ENCODE assay signal across 16 cellular contexts in the genomic region with DNA sequence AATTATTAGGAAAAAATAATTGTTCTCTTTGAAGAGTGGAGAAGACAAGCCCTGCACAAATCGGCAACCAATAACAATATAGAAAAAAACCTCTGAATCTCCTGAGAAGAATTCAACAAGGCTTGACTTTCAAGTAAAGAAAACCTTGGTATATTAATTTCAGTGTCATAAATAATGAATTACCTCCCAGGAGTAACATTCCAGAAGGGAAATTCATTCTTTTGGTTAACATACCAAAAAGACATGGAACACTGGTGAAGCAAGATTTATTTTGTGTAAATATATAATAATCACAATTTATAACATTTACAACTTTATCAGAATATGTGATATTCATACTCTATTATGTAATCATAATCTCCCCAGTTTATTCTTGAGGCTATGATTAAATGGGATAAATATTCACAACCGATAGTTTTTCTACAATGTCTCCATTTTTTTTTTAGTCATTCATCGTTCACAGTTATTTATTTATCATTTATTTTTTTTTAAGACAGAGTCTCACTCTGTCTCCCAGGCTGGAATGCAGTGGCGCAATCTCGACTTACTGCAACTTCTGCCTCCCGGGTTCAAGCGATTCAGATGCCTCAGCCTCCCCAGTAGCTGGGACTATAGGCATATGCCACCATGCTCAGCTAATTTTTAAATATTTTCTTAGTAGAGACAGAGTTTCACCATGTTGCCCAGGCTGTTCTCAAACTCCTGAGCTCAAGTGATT. TPM values are rescaled to one million over a fixed set of nuclear protein-coding genes. Genes with fewer than 3 reads are reported as not detected.
DNase-seq lines count a peak whose midpoint lies in the region; ATAC-seq and TF ChIP-seq lines count a peak whose summit lies in the region.
"Had no signal": no experiment of that assay in that cellular context is flagged by ENCODE, and none has a peak within 500 bp of the region (broad histone marks: within the 10 kb centered on the region; RNA-seq: fewer than 3 reads in every experiment).

No MANE protein-coding gene starts in this region.

- H3K4me2 ChIP-seq in trophoblast cell (ENCODE audit: low read length) = no peak overlapping the region
- H3K4me2 ChIP-seq: A549, BLaER1, GM23338 had no signal

- H3K36me3 ChIP-seq in trophoblast cell (ENCODE audit: control insufficient read depth in 1 of 2, insufficient read depth in 2 of 2, low read length in 2 of 2) = no peaks in the 10 kb centered on the region
- H3K36me3 ChIP-seq: BLaER1 had no signal

- no peak overlapping the region for H4K8ac ChIP-seq in trophoblast cell (ENCODE audit: low read depth, low read length)

- H3K4ac ChIP-seq in trophoblast cell (ENCODE audit: low read depth, low read length) = no peak overlapping the region

- no peak for TF ChIP-seq CTCF in fibroblast of pulmonary artery (IDR thresholded peaks at IDR 0.05; ENCODE audit: low read length, missing control alignments)

- H3K27me3 ChIP-seq in trophoblast cell (ENCODE audit: insufficient read depth, low read length) = no peaks in the 10 kb centered on the region

- DNase-seq in EL (peak; percentile 41), amniotic epithelial cell (ENCODE audit: low read depth) (peak; percentile 72), fibroblast of pulmonary artery (ENCODE audit: low read depth) (peak; percentile 3), trophoblast cell (peak; percentile 20 to 33), NCI-H1694 treated with DMSO at 0.1 percent for 48 hours (lab: John Stamatoyannopoulos, UW) (no peak)
- DNase-seq: CD4-positive, alpha-beta memory T cell; DMS79 treated with DMSO at 0.1 percent for 48 hours; HFFc6 had no signal

- H3K27ac ChIP-seq in trophoblast cell (ENCODE audit: low read depth, low read length) = no peak overlapping the region
- H3K27ac ChIP-seq: 22Rv1, A549, BLaER1 had no signal

- no peak overlapping the region for H4K12ac ChIP-seq in trophoblast cell (ENCODE audit: low read depth, low read length)

- H2AFZ ChIP-seq in trophoblast cell (ENCODE audit: insufficient read depth, low read length, poor library complexity) = no peak overlapping the region
- H2AFZ ChIP-seq: GM23338 had no signal

- H3K4me1 ChIP-seq in trophoblast cell (ENCODE audit: control insufficient read depth in 1 of 2, insufficient read depth in 2 of 2, low read length in 2 of 2) = no peaks in the 10 kb centered on the region
- H3K4me1 ChIP-seq: A549, BLaER1 had no signal

- H3K23ac ChIP-seq in trophoblast cell (ENCODE audit: low read length) = no peak overlapping the region

- H2BK12ac ChIP-seq in trophoblast cell (ENCODE audit: low read length) = no peak overlapping the region

- no peak overlapping the region for H2BK120ac ChIP-seq in trophoblast cell (ENCODE audit: insufficient read depth, low read length, poor library complexity)

- no peaks in the 10 kb centered on the region for H3K9me3 ChIP-seq in trophoblast cell (ENCODE audit: insufficient read depth, low read depth, low read length)
- H3K9me3 ChIP-seq: A549, BLaER1 had no signal

- no peak overlapping the region for H4K91ac ChIP-seq in trophoblast cell (ENCODE audit: low read depth, low read length)

- no peak overlapping the region for H2BK5ac ChIP-seq in trophoblast cell (ENCODE audit: low read depth, low read length, poor library complexity)

- WGBS in trophoblast cell (ENCODE audit: extremely low coverage, insufficient coverage, insufficient read length) = no CpG with 5 or more reads among the region's 7 CpGs

- no peak overlapping the region for H3K18ac ChIP-seq in trophoblast cell (ENCODE audit: low read length)

- H3K4me3 ChIP-seq in fibroblast of pulmonary artery (replicated peaks; ENCODE audit: low read depth, low read length) = no peak overlapping the region
- H3K4me3 ChIP-seq in trophoblast cell (ENCODE audit: low read depth, low read length) = no peak overlapping the region
- H3K4me3 ChIP-seq: A549, BLaER1, GM23338 had no signal

- H3K79me2 ChIP-seq in trophoblast cell (ENCODE audit: control insufficient read depth, insufficient read depth, low read length, poor library complexity) = no peaks in the 10 kb centered on the region

- H3K79me1 ChIP-seq in trophoblast cell (ENCODE audit: low read length) = no peaks in the 10 kb centered on the region

- H2AK5ac ChIP-seq in trophoblast cell (ENCODE audit: low read length) = no peak overlapping the region

- no peak overlapping the region for H3K9ac ChIP-seq in trophoblast cell (ENCODE audit: low read length)
- H3K9ac ChIP-seq: BLaER1 had no signal

- H3K14ac ChIP-seq in trophoblast cell (ENCODE audit: low read length) = no peak overlapping the region

- ATAC-seq in HG02798 (IDR thresholded peaks at IDR 0.05; ENCODE audit: poor library complexity, unreplicated experiment) = no peak
- no peak for ATAC-seq in GM21381 (IDR thresholded peaks at IDR 0.05; ENCODE audit: unreplicated experiment)
- ATAC-seq: A549, GM23338, HCT116 had no signal

RNA-seq across cellular contexts. Expression of a gene that starts 53.0 kb away (rescaled TPM):
- polyA plus RNA-seq in trophoblast cell (2013) = 4.0 TPM in 2 replicates
- polyA plus RNA-seq: CD14-positive monocyte; CD4-positive, alpha-beta memory T cell had no signal
